ENCODE assay signal across 8 cellular contexts in genomic region chr3:132722165-132723023, GRCh38.
A peak's percentile ranks its signal among the peaks of the same experiment; 100 is the strongest.
DNase-seq lines count a peak whose midpoint lies in the region; ATAC-seq and TF ChIP-seq lines count a peak whose summit lies in the region.

A gene with protein sequence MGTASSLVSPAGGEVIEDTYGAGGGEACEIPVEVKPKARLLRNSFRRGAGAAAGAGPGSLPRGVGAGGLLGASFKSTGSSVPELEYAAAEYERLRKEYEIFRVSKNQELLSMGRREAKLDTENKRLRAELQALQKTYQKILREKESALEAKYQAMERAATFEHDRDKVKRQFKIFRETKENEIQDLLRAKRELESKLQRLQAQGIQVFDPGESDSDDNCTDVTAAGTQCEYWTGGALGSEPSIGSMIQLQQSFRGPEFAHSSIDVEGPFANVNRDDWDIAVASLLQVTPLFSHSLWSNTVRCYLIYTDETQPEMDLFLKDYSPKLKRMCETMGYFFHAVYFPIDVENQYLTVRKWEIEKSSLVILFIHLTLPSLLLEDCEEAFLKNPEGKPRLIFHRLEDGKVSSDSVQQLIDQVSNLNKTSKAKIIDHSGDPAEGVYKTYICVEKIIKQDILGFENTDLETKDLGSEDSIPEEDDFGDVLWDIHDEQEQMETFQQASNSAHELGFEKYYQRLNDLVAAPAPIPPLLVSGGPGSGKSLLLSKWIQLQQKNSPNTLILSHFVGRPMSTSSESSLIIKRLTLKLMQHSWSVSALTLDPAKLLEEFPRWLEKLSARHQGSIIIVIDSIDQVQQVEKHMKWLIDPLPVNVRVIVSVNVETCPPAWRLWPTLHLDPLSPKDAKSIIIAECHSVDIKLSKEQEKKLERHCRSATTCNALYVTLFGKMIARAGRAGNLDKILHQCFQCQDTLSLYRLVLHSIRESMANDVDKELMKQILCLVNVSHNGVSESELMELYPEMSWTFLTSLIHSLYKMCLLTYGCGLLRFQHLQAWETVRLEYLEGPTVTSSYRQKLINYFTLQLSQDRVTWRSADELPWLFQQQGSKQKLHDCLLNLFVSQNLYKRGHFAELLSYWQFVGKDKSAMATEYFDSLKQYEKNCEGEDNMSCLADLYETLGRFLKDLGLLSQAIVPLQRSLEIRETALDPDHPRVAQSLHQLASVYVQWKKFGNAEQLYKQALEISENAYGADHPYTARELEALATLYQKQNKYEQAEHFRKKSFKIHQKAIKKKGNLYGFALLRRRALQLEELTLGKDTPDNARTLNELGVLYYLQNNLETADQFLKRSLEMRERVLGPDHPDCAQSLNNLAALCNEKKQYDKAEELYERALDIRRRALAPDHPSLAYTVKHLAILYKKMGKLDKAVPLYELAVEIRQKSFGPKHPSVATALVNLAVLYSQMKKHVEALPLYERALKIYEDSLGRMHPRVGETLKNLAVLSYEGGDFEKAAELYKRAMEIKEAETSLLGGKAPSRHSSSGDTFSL (N-terminal part only) (minus strand): TSS chr3:132722409. CDS start chr3:132722355, 54 bp downstream.

- peak; percentile 70 for TF ChIP-seq POLR2A in GM18951 (IDR thresholded peaks at IDR 0.05; ENCODE audit: extremely low read depth, insufficient read depth, insufficient read length)

- ATAC-seq in HG03175 (IDR thresholded peaks at IDR 0.05; ENCODE audit: unreplicated experiment): peak; percentile 84

- H3K27ac ChIP-seq in caudate nucleus (ENCODE audit: low read depth, low read length): peak within 1 kb of the TSS; percentile 90

- peak; percentile 98 for DNase-seq in AG08395 (ENCODE audit: low spot score)
- peak; percentile 32 for DNase-seq in NCI-H226
- peak; percentile 99 for DNase-seq in activated CD4-positive, CD25-positive, alpha-beta regulatory T cell (lab: John Stamatoyannopoulos, UW)
- peak; percentile 82 to 100 (median 99) for DNase-seq in caudate nucleus (lab: John Stamatoyannopoulos, UW)
- peak; percentile 97 for DNase-seq in iris pigment epithelial cell (ENCODE audit: low read depth)
- DNase-seq in stimulated activated CD4-positive, alpha-beta T cell treated with anti-CD3 and anti-CD28 coated beads, Interleukin-12 subunit alpha, Interleukin-12 subunit beta, amount 100 ng/mL, for 48 hours (ENCODE audit: low read depth in 2 of 3, low spot score in 1 of 3): peak; percentile 95 to 99 (median 96)

- in situ Hi-C loops in GM18951 (cut with MboI; ENCODE audit: low sequenced_read_pairs, unreplicated experiment): no loop called here

Comparison
In these comparisons a context has a peak if more than half of its experiments do, and no peak if none do; other contexts are left out.
1. Peak in every context shown above with its lines: DNase-seq, ATAC-seq and H3K27ac ChIP-seq.
2. DNase-seq: peak in every context shown above with its lines; median percentile 99 in activated CD4-positive, CD25-positive, alpha-beta regulatory T cell; 99 in caudate nucleus; 98 in AG08395; 97 in iris pigment epithelial cell; 96 in stimulated activated CD4-positive, alpha-beta T cell treated with anti-CD3 and anti-CD28 coated beads, Interleukin-12 subunit alpha, Interleukin-12 subunit beta, amount 100 ng/mL, for 48 hours; 32 in NCI-H226.